1 cellular context compared by ENCODE assay signal in the genomic region with DNA sequence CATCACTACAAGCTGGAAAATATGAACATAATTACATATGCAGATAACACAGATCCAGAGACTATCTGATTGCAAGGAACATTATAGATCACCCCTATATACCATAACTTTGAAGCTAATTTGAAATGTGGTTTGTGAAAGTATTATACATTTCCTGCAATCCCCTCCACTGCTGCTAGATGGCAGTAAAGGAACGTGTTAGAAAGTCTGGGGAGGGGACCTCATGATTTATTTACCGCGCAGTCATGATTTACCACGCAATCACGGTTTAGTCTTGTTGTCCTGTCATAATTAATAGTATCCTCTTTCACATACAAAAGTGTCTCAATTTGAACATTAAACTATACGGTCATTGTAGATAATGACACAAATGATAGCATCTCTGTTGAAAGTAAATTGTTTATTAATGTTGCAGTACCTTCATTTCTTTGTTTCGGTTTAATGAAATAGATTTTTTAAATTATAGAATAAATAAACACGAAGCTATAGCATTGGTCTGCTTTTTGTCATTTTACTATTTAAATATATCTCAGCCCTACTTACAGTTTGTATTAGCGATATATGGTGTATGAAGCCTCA.
TF ChIP-seq lines count a peak whose summit lies in the region.

No MANE protein-coding gene starts in this region.

TF ChIP-seq in K562, 482 proteins besides CTCF, POLR2A, EP300 and RAD21 (continued from another document):
- TF ChIP-seq FOXK2 (conservative IDR thresholded peaks at IDR 0.05 in 1 of 2, IDR thresholded peaks at IDR 0.05 in 1 of 2; ENCODE audit: low read depth in 2 of 2) (no peak), SNAPC5 (CRISPR knock-in tag; IDR thresholded peaks at IDR 0.05) (no peak), POLR3G (IDR thresholded peaks at IDR 0.05; ENCODE audit: extremely low read depth, insufficient read length, insufficient replicate concordance) (no peak), SRSF3 (IDR thresholded peaks at IDR 0.05; ENCODE audit: insufficient read depth, low read length) (no peak), ELF4 (CRISPR knock-in tag; IDR thresholded peaks at IDR 0.05) (no peak), ZNF354B (CRISPR knock-in tag; IDR thresholded peaks at IDR 0.05) (no peak), ZNF589 (CRISPR knock-in tag; IDR thresholded peaks at IDR 0.05; ENCODE audit: low read depth) (no peak), ZKSCAN3 (CRISPR knock-in tag; IDR thresholded peaks at IDR 0.05) (no peak), ZNF384 (IDR thresholded peaks at IDR 0.05; ENCODE audit: low read depth, low read length) (no peak), MEF2A (IDR thresholded peaks at IDR 0.05; ENCODE audit: control insufficient read depth, low read depth, low read length) (no peak), MNT (conservative IDR thresholded peaks at IDR 0.05) (no peak; a peak in 1 of 4 replicates), NCOA6 (IDR thresholded peaks at IDR 0.05) (no peak), POLR2AphosphoS5 (IDR thresholded peaks at IDR 0.05; ENCODE audit: control insufficient read depth, insufficient read depth, low read depth, low read length) (no peak), NFE2L1 (tag; IDR thresholded peaks at IDR 0.05; ENCODE audit: borderline replicate concordance, low read depth) (no peak), PURB (CRISPR knock-in tag; IDR thresholded peaks at IDR 0.05; ENCODE audit: low read depth) (no peak), CTCFL (IDR thresholded peaks at IDR 0.05; ENCODE audit: borderline replicate concordance, insufficient read depth, low read depth, low read length, poor library complexity, severe bottlenecking) (no peak), DACH1 (IDR thresholded peaks at IDR 0.05; ENCODE audit: partially characterized antibody) (peak; percentile 38), ZNF232 (CRISPR knock-in tag; IDR thresholded peaks at IDR 0.05) (no peak), CC2D1A (IDR thresholded peaks at IDR 0.05) (0 out of 2 replicates have a peak, but pooled peaks have one; percentile 27), PHB (CRISPR knock-in tag; IDR thresholded peaks at IDR 0.05) (no peak), NCOA1 (IDR thresholded peaks at IDR 0.05; ENCODE audit: low read depth) (no peak), NFATC3 (IDR thresholded peaks at IDR 0.05) (no peak), MAFF (IDR thresholded peaks at IDR 0.05; ENCODE audit: low read length) (0 out of 2 replicates have a peak, but pooled peaks have one; percentile 5), ZSCAN32 (CRISPR knock-in tag; IDR thresholded peaks at IDR 0.05) (no peak), NFE2 (IDR thresholded peaks at IDR 0.05; ENCODE audit: low read depth) (peak; percentile 62), RCOR1 (IDR thresholded peaks at IDR 0.05; ENCODE audit: borderline replicate concordance in 1 of 2, low read depth in 2 of 2, low read length in 2 of 2) (peak in 1 of 2 experiments; percentile 82; a peak in 2 of 4 replicates), ZBTB7A (IDR thresholded peaks at IDR 0.05; ENCODE audit: borderline replicate concordance, control insufficient read depth, low read depth, low read length) (peak; percentile 43; the same call in 1 of the 2 replicates), KAT8 (IDR thresholded peaks at IDR 0.05; ENCODE audit: low read depth) (no peak), PYGO2 (tag; IDR thresholded peaks at IDR 0.05) (no peak), SMC3 (conservative IDR thresholded peaks at IDR 0.05; ENCODE audit: insufficient read depth, low read depth, low read length) (peak; percentile 52), ZNF41 (CRISPR knock-in tag; conservative IDR thresholded peaks at IDR 0.05) (no peak), ZNF764 (CRISPR knock-in tag; IDR thresholded peaks at IDR 0.05; ENCODE audit: low read depth) (no peak), KDM1A (IDR thresholded peaks at IDR 0.05) (peak; percentile 79 to 86; a peak in 3 of 4 replicates), HMGN3 (IDR thresholded peaks at IDR 0.05; ENCODE audit: borderline replicate concordance, extremely low read depth, insufficient read length, low read depth, low read length) (no peak), FOXJ2 (tag; IDR thresholded peaks at IDR 0.05) (no peak), ZNF274 (IDR thresholded peaks at IDR 0.05; ENCODE audit: borderline replicate concordance, low read depth, low read length) (no peak), MEIS2 (IDR thresholded peaks at IDR 0.05; ENCODE audit: partially characterized antibody) (peak; percentile 85), SUPT5H (IDR thresholded peaks at IDR 0.05) (no peak), MAFG (tag; conservative IDR thresholded peaks at IDR 0.05) (0 out of 2 replicates have a peak, but pooled peaks have one; percentile 29), MBD2 (IDR thresholded peaks at IDR 0.05; ENCODE audit: borderline replicate concordance, low read depth) (no peak)
- TF ChIP-seq, protein P1, sequence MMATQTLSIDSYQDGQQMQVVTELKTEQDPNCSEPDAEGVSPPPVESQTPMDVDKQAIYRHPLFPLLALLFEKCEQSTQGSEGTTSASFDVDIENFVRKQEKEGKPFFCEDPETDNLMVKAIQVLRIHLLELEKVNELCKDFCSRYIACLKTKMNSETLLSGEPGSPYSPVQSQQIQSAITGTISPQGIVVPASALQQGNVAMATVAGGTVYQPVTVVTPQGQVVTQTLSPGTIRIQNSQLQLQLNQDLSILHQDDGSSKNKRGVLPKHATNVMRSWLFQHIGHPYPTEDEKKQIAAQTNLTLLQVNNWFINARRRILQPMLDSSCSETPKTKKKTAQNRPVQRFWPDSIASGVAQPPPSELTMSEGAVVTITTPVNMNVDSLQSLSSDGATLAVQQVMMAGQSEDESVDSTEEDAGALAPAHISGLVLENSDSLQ (IDR thresholded peaks at IDR 0.05) = peak; percentile 75
- TF ChIP-seq, protein P2, sequence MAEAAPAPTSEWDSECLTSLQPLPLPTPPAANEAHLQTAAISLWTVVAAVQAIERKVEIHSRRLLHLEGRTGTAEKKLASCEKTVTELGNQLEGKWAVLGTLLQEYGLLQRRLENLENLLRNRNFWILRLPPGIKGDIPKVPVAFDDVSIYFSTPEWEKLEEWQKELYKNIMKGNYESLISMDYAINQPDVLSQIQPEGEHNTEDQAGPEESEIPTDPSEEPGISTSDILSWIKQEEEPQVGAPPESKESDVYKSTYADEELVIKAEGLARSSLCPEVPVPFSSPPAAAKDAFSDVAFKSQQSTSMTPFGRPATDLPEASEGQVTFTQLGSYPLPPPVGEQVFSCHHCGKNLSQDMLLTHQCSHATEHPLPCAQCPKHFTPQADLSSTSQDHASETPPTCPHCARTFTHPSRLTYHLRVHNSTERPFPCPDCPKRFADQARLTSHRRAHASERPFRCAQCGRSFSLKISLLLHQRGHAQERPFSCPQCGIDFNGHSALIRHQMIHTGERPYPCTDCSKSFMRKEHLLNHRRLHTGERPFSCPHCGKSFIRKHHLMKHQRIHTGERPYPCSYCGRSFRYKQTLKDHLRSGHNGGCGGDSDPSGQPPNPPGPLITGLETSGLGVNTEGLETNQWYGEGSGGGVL (CRISPR knock-in tag; IDR thresholded peaks at IDR 0.05) = no peak
- TF ChIP-seq, protein P3, sequence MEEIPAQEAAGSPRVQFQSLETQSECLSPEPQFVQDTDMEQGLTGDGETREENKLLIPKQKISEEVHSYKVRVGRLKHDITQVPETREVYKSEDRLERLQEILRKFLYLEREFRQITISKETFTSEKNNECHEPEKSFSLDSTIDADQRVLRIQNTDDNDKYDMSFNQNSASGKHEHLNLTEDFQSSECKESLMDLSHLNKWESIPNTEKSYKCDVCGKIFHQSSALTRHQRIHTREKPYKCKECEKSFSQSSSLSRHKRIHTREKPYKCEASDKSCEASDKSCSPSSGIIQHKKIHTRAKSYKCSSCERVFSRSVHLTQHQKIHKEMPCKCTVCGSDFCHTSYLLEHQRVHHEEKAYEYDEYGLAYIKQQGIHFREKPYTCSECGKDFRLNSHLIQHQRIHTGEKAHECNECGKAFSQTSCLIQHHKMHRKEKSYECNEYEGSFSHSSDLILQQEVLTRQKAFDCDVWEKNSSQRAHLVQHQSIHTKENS (CRISPR knock-in tag; IDR thresholded peaks at IDR 0.05) = no peak
- TF ChIP-seq, protein P4, sequence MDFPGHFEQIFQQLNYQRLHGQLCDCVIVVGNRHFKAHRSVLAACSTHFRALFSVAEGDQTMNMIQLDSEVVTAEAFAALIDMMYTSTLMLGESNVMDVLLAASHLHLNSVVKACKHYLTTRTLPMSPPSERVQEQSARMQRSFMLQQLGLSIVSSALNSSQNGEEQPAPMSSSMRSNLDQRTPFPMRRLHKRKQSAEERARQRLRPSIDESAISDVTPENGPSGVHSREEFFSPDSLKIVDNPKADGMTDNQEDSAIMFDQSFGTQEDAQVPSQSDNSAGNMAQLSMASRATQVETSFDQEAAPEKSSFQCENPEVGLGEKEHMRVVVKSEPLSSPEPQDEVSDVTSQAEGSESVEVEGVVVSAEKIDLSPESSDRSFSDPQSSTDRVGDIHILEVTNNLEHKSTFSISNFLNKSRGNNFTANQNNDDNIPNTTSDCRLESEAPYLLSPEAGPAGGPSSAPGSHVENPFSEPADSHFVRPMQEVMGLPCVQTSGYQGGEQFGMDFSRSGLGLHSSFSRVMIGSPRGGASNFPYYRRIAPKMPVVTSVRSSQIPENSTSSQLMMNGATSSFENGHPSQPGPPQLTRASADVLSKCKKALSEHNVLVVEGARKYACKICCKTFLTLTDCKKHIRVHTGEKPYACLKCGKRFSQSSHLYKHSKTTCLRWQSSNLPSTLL (IDR thresholded peaks at IDR 0.05) = no peak
TF ChIP-seq in K562: peak in this region for 17.
